9 cellular contexts compared by ENCODE assay signal in genomic region chr22:49935561-49935960, GRCh38. TPM values are rescaled to one million over a fixed set of nuclear protein-coding genes. Genes with fewer than 3 reads are reported as not detected.
A peak's percentile ranks its signal among the peaks of the same experiment; 100 is the strongest.
DNase-seq lines count a peak whose midpoint lies in the region; ATAC-seq, FAIRE-seq and TF ChIP-seq lines count a peak whose summit lies in the region.
"Had no signal": no experiment of that assay in that cellular context is flagged by ENCODE, and none has a peak within 500 bp of the region (broad histone marks: within the 10 kb centered on the region; RNA-seq: fewer than 3 reads in every experiment).

No MANE protein-coding gene starts in this region.

- TF ChIP-seq POLR2A in breast epithelium (IDR thresholded peaks at IDR 0.05): no peak

- H2AFZ ChIP-seq in GM23338 (no peak overlapping the region), neuronal stem cell (ENCODE audit: low read length) (no peak overlapping the region)

- no peaks in the 10 kb centered on the region for H3K9me3 Mint-ChIP-seq in CD4-positive, alpha-beta memory T cell
- 0 out of 3 replicates have a peak, but pooled peaks cover 3% of the 10 kb centered on the region for H3K9me3 Mint-ChIP-seq in GM23338

- no peak for DNase-seq in CD4-positive, alpha-beta memory T cell
- DNase-seq in GM23338 (ENCODE audit: low spot score) (peak; percentile 46), breast epithelium (ENCODE audit: low spot score in 2 of 2) (no peak), neuronal stem cell (ENCODE audit: low spot score) (no peak), frontal cortex (ENCODE audit: low spot score in 2 of 2) (no peak), cerebellar cortex (ENCODE audit: low spot score) (no peak), mesendoderm (no peak)

- H3K27ac Mint-ChIP-seq in CD4-positive, alpha-beta memory T cell: peak overlapping the region in 6 of 7 donors; percentile 48 to 90 (median 88)
- H3K27ac Mint-ChIP-seq in GM23338: no peak overlapping the region

- no peak overlapping the region for H3K9ac ChIP-seq in neuronal stem cell (ENCODE audit: low read depth, low read length, poor library complexity)
- H3K9ac ChIP-seq in mesendoderm (ENCODE audit: low read length): no peak overlapping the region

- no peak for FAIRE-seq in frontal cortex (lab: Jason Lieb, UNC)

- no peaks in the 10 kb centered on the region for H3K36me3 ChIP-seq in CD4-positive, alpha-beta memory T cell (ENCODE audit: insufficient read depth, low read length)
- no peaks in the 10 kb centered on the region for H3K36me3 ChIP-seq in GM23338 (ENCODE audit: insufficient read depth)
- H3K36me3 ChIP-seq in breast epithelium: no peaks in the 10 kb centered on the region
- H3K36me3 ChIP-seq in neuronal stem cell (replicated peaks in 1 of 2; ENCODE audit: control insufficient read depth in 2 of 2, insufficient read depth in 2 of 2, low read length in 2 of 2): no peaks in the 10 kb centered on the region
- H3K36me3 ChIP-seq in mesendoderm (ENCODE audit: control insufficient read depth, insufficient read depth, low read length): no peaks in the 10 kb centered on the region

- H3K4me3 Mint-ChIP-seq in CD4-positive, alpha-beta memory T cell: peak overlapping the region in 5 of 8 donors; percentile 35 to 72 (median 60)
- no peak overlapping the region; the same call in 2 of the 3 replicates for H3K4me3 Mint-ChIP-seq in GM23338

- CTCF ChIA-PET in CD4-positive, alpha-beta memory T cell (lab: Charles Lee; ENCODE audit: partially characterized antibody): interaction anchor here (0.8 to 2.0 kb wide), 2 partner anchors 26 to 49 kb away, joined by 4 to 8 read pairs; partner anchors contain the start of gene PIM3

- TF ChIP-seq CTCF in GM23338 (conservative IDR thresholded peaks at IDR 0.05; ENCODE audit: low read depth in 2 of 2): no peak
- no peak for TF ChIP-seq CTCF in breast epithelium (IDR thresholded peaks at IDR 0.05)

- no peak for ATAC-seq in GM23338
- ATAC-seq in GM18867 (IDR thresholded peaks at IDR 0.05; ENCODE audit: unreplicated experiment): no peak

- H3K79me1 ChIP-seq in neuronal stem cell (ENCODE audit: low read depth, low read length): no peaks in the 10 kb centered on the region
- no peaks in the 10 kb centered on the region for H3K79me1 ChIP-seq in mesendoderm (ENCODE audit: low read length)

- no peaks in the 10 kb centered on the region for H4K20me1 ChIP-seq in GM23338 (replicated peaks; ENCODE audit: insufficient read depth)

- H2BK15ac ChIP-seq in neuronal stem cell (ENCODE audit: low read length) (no peak overlapping the region), mesendoderm (replicated peaks; ENCODE audit: low read depth) (no peak overlapping the region)

- intact Hi-C loops in CD4-positive, alpha-beta memory T cell (cut with micrococcal nuclease): loop anchor here (10.0 kb wide), 1 partner anchor 249 kb away; the partner anchor contains the start of gene TRABD
- intact Hi-C loops in breast epithelium (cut with DNase I; ENCODE audit: low total_unique reads): loop anchor here (1.0 kb wide), 1 partner anchor 27 kb away; no protein-coding TSS in a partner anchor

- H3K4me3 ChIP-seq in CD4-positive, alpha-beta memory T cell (ENCODE audit: low read length in 2 of 2): no peak overlapping the region
- H3K4me3 ChIP-seq in GM23338 (no peak overlapping the region), breast epithelium (peak overlapping the region; percentile 49 to 64 (median 52)), neuronal stem cell (ENCODE audit: low read length in 2 of 2) (no peak overlapping the region), mesendoderm (ENCODE audit: low read length) (no peak overlapping the region)

- H4K5ac ChIP-seq in mesendoderm (ENCODE audit: low read length): no peak overlapping the region

- H3K18ac ChIP-seq in neuronal stem cell (ENCODE audit: low read length) (no peak overlapping the region), mesendoderm (ENCODE audit: low read length) (no peak overlapping the region)

- no peak overlapping the region for H2BK5ac ChIP-seq in neuronal stem cell (ENCODE audit: low read length)
- no peak overlapping the region for H2BK5ac ChIP-seq in mesendoderm (ENCODE audit: low read length)

- no peak overlapping the region for H3K56ac ChIP-seq in mesendoderm (ENCODE audit: low read length)

- peaks cover 0 to 3% of the 10 kb centered on the region in 2 donors for H3K36me3 Mint-ChIP-seq in CD4-positive, alpha-beta memory T cell
- H3K36me3 Mint-ChIP-seq in GM23338 (ENCODE audit: low read depth): no peaks in the 10 kb centered on the region

- H3K4me2 ChIP-seq in GM23338 (no peak overlapping the region), neuronal stem cell (ENCODE audit: insufficient read depth, low read length, poor library complexity, severe bottlenecking) (peak overlapping the region; percentile 18), mesendoderm (ENCODE audit: low read length) (no peak overlapping the region)

- no peak overlapping the region for H3K23ac ChIP-seq in neuronal stem cell (ENCODE audit: low read depth, low read length, poor library complexity)
- no peak overlapping the region for H3K23ac ChIP-seq in mesendoderm (ENCODE audit: low read length)

- no CpG with 5 or more reads among the region's 16 CpGs for WGBS in neuronal stem cell (ENCODE audit: extremely low coverage in 2 of 2, insufficient read length in 2 of 2, insufficient replicate concordance in 1 of 2), 2 donors
- WGBS in mesendoderm (ENCODE audit: extremely low coverage, insufficient coverage, low lambda C conversion rate): no CpG with 5 or more reads among the region's 16 CpGs

- H3F3A ChIP-seq in GM23338 (replicated peaks; ENCODE audit: low read depth): no peaks in the 10 kb centered on the region

- H2AK5ac ChIP-seq in neuronal stem cell (ENCODE audit: low read depth, low read length): no peak overlapping the region
- H2AK5ac ChIP-seq in mesendoderm (ENCODE audit: low read length): no peak overlapping the region

- peaks cover 14 to 43% (median 23%) of the 10 kb centered on the region in 4 donors for H3K4me1 Mint-ChIP-seq in CD4-positive, alpha-beta memory T cell
- peaks cover 5% of the 10 kb centered on the region; the same call in 2 of the 3 replicates for H3K4me1 Mint-ChIP-seq in GM23338

- H3K27me3 ChIP-seq in CD4-positive, alpha-beta memory T cell (ENCODE audit: insufficient read depth, low read length): no peaks in the 10 kb centered on the region
- no peaks in the 10 kb centered on the region for H3K27me3 ChIP-seq in GM23338 (ENCODE audit: insufficient read depth)
- no peaks in the 10 kb centered on the region for H3K27me3 ChIP-seq in breast epithelium
- H3K27me3 ChIP-seq in neuronal stem cell (ENCODE audit: control insufficient read depth in 3 of 3, insufficient read depth in 3 of 3, low read depth in 1 of 3, low read length in 3 of 3): peaks cover 0 to 8% (median under 1%) of the 10 kb centered on the region in 3 experiments
- no peaks in the 10 kb centered on the region for H3K27me3 ChIP-seq in mesendoderm (ENCODE audit: insufficient read depth, low read length, poor library complexity)

- H3K9me2 ChIP-seq in GM23338 (ENCODE audit: insufficient read depth): no peaks in the 10 kb centered on the region

- peaks cover 53% of the 10 kb centered on the region for H3K4me1 ChIP-seq in CD4-positive, alpha-beta memory T cell (ENCODE audit: insufficient read depth, low read length)
- peaks cover 10% of the 10 kb centered on the region; the same call in 1 of the 2 replicates for H3K4me1 ChIP-seq in GM23338 (ENCODE audit: insufficient read depth)
- peaks cover 17 to 41% of the 10 kb centered on the region in 2 donors for H3K4me1 ChIP-seq in breast epithelium
- peaks cover 5 to 17% of the 10 kb centered on the region in 2 donors for H3K4me1 ChIP-seq in neuronal stem cell (ENCODE audit: control insufficient read depth in 2 of 2, insufficient read depth in 1 of 2, low read depth in 1 of 2, low read length in 2 of 2)
- no peaks in the 10 kb centered on the region for H3K4me1 ChIP-seq in mesendoderm (ENCODE audit: control insufficient read depth, low read depth, low read length)

- no peaks in the 10 kb centered on the region for H3K27me3 Mint-ChIP-seq in CD4-positive, alpha-beta memory T cell
- peaks cover 10% of the 10 kb centered on the region for H3K27me3 Mint-ChIP-seq in GM23338 (ENCODE audit: insufficient read depth, low read depth, poor library complexity)

- no peak overlapping the region for H4K8ac ChIP-seq in neuronal stem cell (ENCODE audit: low read depth, low read length)
- no peak overlapping the region for H4K8ac ChIP-seq in mesendoderm (ENCODE audit: low read depth, low read length)

- H3K79me2 ChIP-seq in GM23338 (replicated peaks; ENCODE audit: insufficient read depth) (no peaks in the 10 kb centered on the region), mesendoderm (ENCODE audit: control insufficient read depth, insufficient read depth, low read length) (no peaks in the 10 kb centered on the region)

- H2BK12ac ChIP-seq in neuronal stem cell (ENCODE audit: low read length): no peak overlapping the region

- H3K27ac ChIP-seq in CD4-positive, alpha-beta memory T cell (ENCODE audit: low read depth, low read length): peak overlapping the region; percentile 90
- H3K27ac ChIP-seq in GM23338 (ENCODE audit: low read depth): no peak overlapping the region
- H3K27ac ChIP-seq in breast epithelium: peak overlapping the region; percentile 94 to 99
- no peak overlapping the region for H3K27ac ChIP-seq in neuronal stem cell (replicated peaks; ENCODE audit: low read length)
- H3K27ac ChIP-seq in mesendoderm (ENCODE audit: low read depth, low read length): no peak overlapping the region
- H3K27ac ChIP-seq: epithelial cell of prostate had no signal

- H2BK120ac ChIP-seq in neuronal stem cell (ENCODE audit: low read depth, low read length) (no peak overlapping the region), mesendoderm (ENCODE audit: low read depth, low read length) (no peak overlapping the region)

- no peak overlapping the region for H3K14ac ChIP-seq in neuronal stem cell (ENCODE audit: low read length)

- H4K91ac ChIP-seq in neuronal stem cell (ENCODE audit: low read depth, low read length, poor library complexity): no peak overlapping the region

- H3K9me3 ChIP-seq in CD4-positive, alpha-beta memory T cell (ENCODE audit: control insufficient read depth in 1 of 2, low read length in 2 of 2): no peaks in the 10 kb centered on the region
- H3K9me3 ChIP-seq in breast epithelium: no peaks in the 10 kb centered on the region
- H3K9me3 ChIP-seq in neuronal stem cell (replicated peaks in 1 of 2; ENCODE audit: control insufficient read depth in 2 of 2, insufficient read depth in 1 of 2, low read depth in 1 of 2, low read length in 2 of 2): no peaks in the 10 kb centered on the region

- POLR2A ChIA-PET in CD4-positive, alpha-beta memory T cell (lab: Charles Lee; ENCODE audit: partially characterized antibody): interaction anchor here (0.8 to 3.2 kb wide), 12 partner anchors 9 to 95 kb away, joined by 3 to 80 read pairs (median 5); partner anchors contain the start of gene PIM3

- H3K4ac ChIP-seq in neuronal stem cell (ENCODE audit: low read length) (no peak overlapping the region), mesendoderm (ENCODE audit: low read depth, low read length) (no peak overlapping the region)

RNA-seq across cellular contexts. Expression of gene CRELD2, which starts 17.1 kb away (rescaled TPM):
- total RNA-seq in CD4-positive, alpha-beta memory T cell: 10 to 100 TPM; 36.0 to 36.2 TPM
- 10 to 100 TPM; 40.2 to 46.1 TPM for polyA plus RNA-seq in CD4-positive, alpha-beta memory T cell
- 34.4 and 35.7 TPM in 2 replicates for total RNA-seq in GM23338 (2014; rRNA removed; shearing (Covaris generic))
- 47.7 and 49.4 TPM in 2 replicates for polyA plus RNA-seq in GM23338 (2016; fragmentation: Nextera tagmentation; extraction: Ambion mirVana)
- total RNA-seq in breast epithelium (10 to 100 TPM; 20.6 to 59.3 (median 39.5) TPM), frontal cortex (17.5 TPM)
- 12.6 TPM for polyA plus RNA-seq in neuronal stem cell (2013, experiment 1 of 2)
- 12.2 TPM for polyA plus RNA-seq in neuronal stem cell (2013, experiment 2 of 2)
- 18.7 TPM for polyA plus RNA-seq in mesendoderm (2013, experiment 1 of 2)
- 18.4 TPM for polyA plus RNA-seq in mesendoderm (2013, experiment 2 of 2)

RNA-seq across cellular contexts. Expression of gene ALG12, which starts 17.3 kb away (rescaled TPM):
- total RNA-seq in CD4-positive, alpha-beta memory T cell: 10 to 100 TPM; 19.6 to 27.2 TPM
- 10 to 100 TPM; 16.9 to 19.0 TPM for polyA plus RNA-seq in CD4-positive, alpha-beta memory T cell
- 23.3 and 26.9 TPM in 2 replicates for total RNA-seq in GM23338 (2014; rRNA removed; shearing (Covaris generic))
- polyA plus RNA-seq in GM23338 (2016; fragmentation: Nextera tagmentation; extraction: Ambion mirVana): 18.7 and 21.8 TPM in 2 replicates
- total RNA-seq in breast epithelium: 10 to 100 TPM; 16.6 to 22.4 (median 19.7) TPM
- polyA plus RNA-seq in neuronal stem cell (2013, experiment 1 of 2): 9.3 TPM
- polyA plus RNA-seq in neuronal stem cell (2013, experiment 2 of 2): 9.1 TPM
- total RNA-seq in frontal cortex: 8.6 TPM
- 11.0 TPM for polyA plus RNA-seq in mesendoderm (2013, experiment 1 of 2)
- polyA plus RNA-seq in mesendoderm (2013, experiment 2 of 2): 11.4 TPM

RNA-seq across cellular contexts. Expression of gene PIM3, which starts 25.0 kb away (rescaled TPM):
- total RNA-seq in CD4-positive, alpha-beta memory T cell: 10 to 100 TPM; 58.8 to 62.3 TPM
- 10 to 100 TPM; 48.1 to 49.7 TPM for polyA plus RNA-seq in CD4-positive, alpha-beta memory T cell
- total RNA-seq in GM23338 (2014; rRNA removed; shearing (Covaris generic)): 30.6 and 37.3 TPM in 2 replicates
- polyA plus RNA-seq in GM23338 (2016; fragmentation: Nextera tagmentation; extraction: Ambion mirVana): 17.7 and 18.8 TPM in 2 replicates
- total RNA-seq in breast epithelium (10 to 100 TPM; 63.0 to 92.1 (median 87.1) TPM), frontal cortex (16.3 TPM)
- polyA plus RNA-seq in neuronal stem cell (2013, experiment 1 of 2): 38.0 TPM
- polyA plus RNA-seq in neuronal stem cell (2013, experiment 2 of 2): 37.0 TPM
- polyA plus RNA-seq in mesendoderm (2013, experiment 1 of 2): 14.0 TPM
- 14.1 TPM for polyA plus RNA-seq in mesendoderm (2013, experiment 2 of 2)

Comparison
In these comparisons a context has a peak if more than half of its experiments do, and no peak if none do; other contexts are left out.
1. H3K27ac ChIP-seq: peak in CD4-positive, alpha-beta memory T cell (single experiment) and breast epithelium (2 of 2); none in GM23338 (single experiment), neuronal stem cell (single experiment) and mesendoderm (single experiment).
2. H3K4me3 ChIP-seq: peak in breast epithelium (3 of 3); none in CD4-positive, alpha-beta memory T cell (0 of 2), GM23338 (single experiment), neuronal stem cell (0 of 2) and mesendoderm (single experiment).